ENCODE assay signal across 8 cellular contexts in the genomic region with DNA sequence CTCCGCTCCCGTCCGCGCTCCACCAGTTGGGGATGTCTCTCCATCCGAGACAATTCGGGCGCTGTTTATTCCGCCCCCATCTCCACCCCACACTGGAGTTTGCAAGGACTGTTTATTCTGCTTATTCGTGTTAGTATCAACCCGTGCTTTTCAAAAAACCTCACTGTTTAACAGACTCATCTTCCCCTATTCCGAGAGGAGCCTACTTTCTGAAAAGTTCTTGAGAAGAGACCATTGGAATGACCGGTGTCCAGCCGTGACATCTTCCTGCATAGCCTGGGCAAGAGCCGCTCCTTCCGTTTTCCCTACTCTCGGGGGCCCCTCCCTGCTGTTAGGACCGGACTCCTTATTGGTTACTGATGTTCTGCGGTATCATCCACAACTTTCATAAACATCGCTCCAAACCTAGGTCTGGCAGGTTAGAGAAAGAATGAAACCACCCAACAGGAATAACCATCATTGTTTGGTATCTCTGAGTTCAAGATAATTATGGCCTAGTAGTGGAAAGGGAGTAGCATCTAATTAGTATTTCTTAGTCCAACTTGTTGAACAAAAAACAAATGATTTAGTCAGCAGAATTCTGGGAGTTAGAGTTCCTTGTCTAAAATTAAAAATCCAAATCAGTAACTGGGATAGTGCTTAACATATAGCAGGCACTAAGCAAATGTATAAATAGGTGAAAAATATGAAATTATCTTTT. TPM values are rescaled to one million over a fixed set of nuclear protein-coding genes. Genes with fewer than 3 reads are reported as not detected.
DNase-seq lines count a peak whose midpoint lies in the region; ATAC-seq, FAIRE-seq and TF ChIP-seq lines count a peak whose summit lies in the region.

No MANE protein-coding gene starts in this region.

- POLR2A ChIA-PET in activated CD4-positive, alpha-beta T cell treated with anti-CD3 and anti-CD28 coated beads for 36 hours (lab: Charles Lee): interaction anchor here (0.6 to 1.0 kb wide), 2 partner anchors 48 to 54 kb away, joined by 3 to 5 read pairs; no protein-coding TSS in a partner anchor

- no peaks in the 10 kb centered on the region for H3K36me3 Mint-ChIP-seq in activated CD4-positive, alpha-beta T cell treated with anti-CD3 and anti-CD28 coated beads for 36 hours (ENCODE audit: low read depth)

- H3K4me1 ChIP-seq in kidney (ENCODE audit: control insufficient read depth in 1 of 2, insufficient read depth in 1 of 2, low read depth in 1 of 2, low read length in 2 of 2): peaks cover 5 to 15% of the 10 kb centered on the region in 2 donors

- TF ChIP-seq CTCF in coronary artery (IDR thresholded peaks at IDR 0.05) (no peak), kidney (IDR thresholded peaks at IDR 0.05; ENCODE audit: borderline replicate concordance, extremely low read depth, insufficient read depth) (no peak)

- H3K9ac ChIP-seq in kidney (ENCODE audit: low read length in 2 of 2): peak overlapping the region; percentile 26 to 99

- H3K36me3 ChIP-seq in kidney (ENCODE audit: control insufficient read depth in 1 of 2, insufficient read depth in 2 of 2, low read length in 2 of 2): no peaks in the 10 kb centered on the region

- H3K27me3 Mint-ChIP-seq in activated CD4-positive, alpha-beta T cell treated with anti-CD3 and anti-CD28 coated beads for 36 hours: no peaks in the 10 kb centered on the region

- FAIRE-seq in kidney (lab: Jason Lieb, UNC): no peak

- CTCF ChIA-PET in activated CD4-positive, alpha-beta T cell treated with anti-CD3 and anti-CD28 coated beads for 36 hours (lab: Charles Lee): interaction anchor here (1.1 to 1.8 kb wide), 3 partner anchors 54 to 329 kb away, joined by 3 to 6 read pairs (median 3); a partner anchor contains a TSS

- H3K27ac Mint-ChIP-seq in activated CD4-positive, alpha-beta T cell treated with anti-CD3 and anti-CD28 coated beads for 36 hours: peak overlapping the region; percentile 99

- DNase-seq in activated CD4-positive, alpha-beta T cell treated with anti-CD3 and anti-CD28 coated beads for 36 hours: peak; percentile 60
- DNase-seq in activated CD4-positive, alpha-beta T cell treated with anti-CD3 and anti-CD28 coated beads for 1 hour: no peak
- DNase-seq in NCI-H2107 treated with DMSO at 0.1 percent for 48 hours (lab: John Stamatoyannopoulos, UW; ENCODE audit: unreplicated experiment) (peak; percentile 66), UCSD-AML1 (lab: John Stamatoyannopoulos, UW; ENCODE audit: unreplicated experiment) (peak; percentile 71), coronary artery (ENCODE audit: low spot score) (peak; percentile 91), kidney (peak; percentile 89)
- DNase-seq in stimulated activated CD4-positive, alpha-beta T cell treated with anti-CD3 and anti-CD28 coated beads, Interleukin-12 subunit alpha, Interleukin-12 subunit beta, amount 100 ng/mL, for 4 hours: peak; percentile 7

- H3K4me3 ChIP-seq in coronary artery (peak overlapping the region; percentile 97), kidney (ENCODE audit: low read length in 2 of 2) (peak overlapping the region; percentile 74 to 96)

- H3K4me3 Mint-ChIP-seq in activated CD4-positive, alpha-beta T cell treated with anti-CD3 and anti-CD28 coated beads for 36 hours: peak overlapping the region; percentile 96

- H3K9me3 Mint-ChIP-seq in activated CD4-positive, alpha-beta T cell treated with anti-CD3 and anti-CD28 coated beads for 36 hours (ENCODE audit: low read depth): no peaks in the 10 kb centered on the region

- intact Hi-C loops in activated CD4-positive, alpha-beta T cell treated with anti-CD3 and anti-CD28 coated beads for 36 hours (cut with DNase I, micrococcal nuclease): loop anchor here (2.0 to 5.0 kb wide), 11 partner anchors 42 to 735 kb away; a partner anchor contains a TSS
- intact Hi-C loops in kidney (cut with DNase I): no loop called here

- peaks cover 29% of the 10 kb centered on the region for H3K4me1 Mint-ChIP-seq in activated CD4-positive, alpha-beta T cell treated with anti-CD3 and anti-CD28 coated beads for 36 hours

- H3K27ac ChIP-seq in coronary artery (peak overlapping the region; percentile 98 to 100), kidney (ENCODE audit: low read depth in 2 of 2, low read length in 2 of 2) (peak overlapping the region; percentile 81 to 98)

- no peaks in the 10 kb centered on the region for H3K9me3 ChIP-seq in kidney (ENCODE audit: control insufficient read depth in 1 of 2, low read length in 2 of 2)

- ATAC-seq in activated CD4-positive, alpha-beta T cell treated with anti-CD3 and anti-CD28 coated beads for 36 hours: peak; percentile 24
- ATAC-seq in HG02885 (IDR thresholded peaks at IDR 0.05; ENCODE audit: poor library complexity, unreplicated experiment): peak; percentile 29

RNA-seq across cellular contexts. Expression of a gene that starts 0.8 kb away (rescaled TPM):
- 10 to 100 TPM; 38.9 to 39.3 TPM for total RNA-seq in activated CD4-positive, alpha-beta T cell treated with anti-CD3 and anti-CD28 coated beads for 36 hours
- total RNA-seq in kidney: 61.4 TPM
- polyA plus RNA-seq in kidney (ENCODE audit: insufficient read depth, low read depth, low replicate concordance): 26.0 TPM

RNA-seq across cellular contexts. Expression of a gene that starts 34.6 kb away (rescaled TPM):
- under 1 TPM in 1 of 2 experiments, not detected in 1; 0.12 TPM for total RNA-seq in activated CD4-positive, alpha-beta T cell treated with anti-CD3 and anti-CD28 coated beads for 36 hours
- not detected for total RNA-seq in kidney
- polyA plus RNA-seq in kidney (ENCODE audit: insufficient read depth, low read depth, low replicate concordance): not detected

RNA-seq across cellular contexts. Expression of a gene that starts 55.2 kb away (rescaled TPM):
- total RNA-seq in activated CD4-positive, alpha-beta T cell treated with anti-CD3 and anti-CD28 coated beads for 36 hours: 10 to 100 TPM; 57.9 to 61.1 TPM
- total RNA-seq in kidney: 37.6 TPM
- 15.9 TPM for polyA plus RNA-seq in kidney (ENCODE audit: insufficient read depth, low read depth, low replicate concordance)
